8 cellular contexts compared by ENCODE assay signal in the genomic region with DNA sequence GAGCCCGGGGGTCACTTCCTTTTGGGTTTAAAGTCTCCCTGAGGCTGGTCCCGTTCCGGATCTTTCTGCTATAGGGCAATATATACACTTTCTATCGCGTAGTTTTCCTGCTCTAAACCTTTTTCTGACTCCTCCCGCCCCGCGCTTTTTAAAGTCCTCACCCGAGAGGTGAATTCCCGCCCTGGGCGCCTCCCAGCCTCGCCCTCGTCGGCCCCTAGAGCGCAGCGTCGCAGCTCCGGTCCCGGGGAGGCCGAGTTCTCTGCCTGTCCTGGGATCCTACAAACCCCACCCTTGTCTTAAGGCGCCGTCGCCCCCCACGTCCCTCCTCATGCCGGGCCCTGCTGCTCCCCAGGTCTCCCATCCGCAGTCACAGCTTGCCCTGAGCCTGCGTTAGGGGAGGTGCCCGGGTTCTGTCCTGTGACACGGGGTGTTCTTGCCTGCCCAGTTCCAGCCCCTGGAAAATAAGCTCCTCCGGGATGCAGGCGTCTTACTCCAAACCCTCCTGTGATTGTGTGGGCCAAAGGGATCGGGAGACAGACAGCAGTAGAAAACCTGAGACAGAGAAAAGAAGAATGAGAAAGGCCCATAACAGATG. TPM values are rescaled to one million over a fixed set of nuclear protein-coding genes. Genes with fewer than 3 reads are reported as not detected.
DNase-seq lines count a peak whose midpoint lies in the region; ATAC-seq and TF ChIP-seq lines count a peak whose summit lies in the region.

No MANE protein-coding gene starts in this region.

- DNase-seq in DMS 273 treated with DMSO at 0.1 percent for 48 hours (lab: John Stamatoyannopoulos, UW): peak; percentile 36
- no peak for DNase-seq in Jurkat, Clone E6-1 (ENCODE audit: low read depth, low spot score)
- peak; percentile 58 to 68 for DNase-seq in activated T-cell treated with anti-CD3 and anti-CD28 coated beads, Interleukin-2, amount 50 U/mL, for 48 hours
- peak; percentile 5 for DNase-seq in prostate gland (ENCODE audit: low spot score)
- no peak for DNase-seq in iPS-NIHi11 (ENCODE audit: low spot score)
- no peak for DNase-seq in CD1c-positive myeloid dendritic cell (ENCODE audit: extremely low spot score)

- TF ChIP-seq EP300 in gastroesophageal sphincter (IDR thresholded peaks at IDR 0.05): no peak

- no peak for TF ChIP-seq CTCF in gastroesophageal sphincter (IDR thresholded peaks at IDR 0.05)
- no peak for TF ChIP-seq CTCF in prostate gland (IDR thresholded peaks at IDR 0.05)

- no peaks in the 10 kb centered on the region for H3K9me3 ChIP-seq in gastroesophageal sphincter
- no peaks in the 10 kb centered on the region for H3K9me3 ChIP-seq in prostate gland

- H3K4me1 ChIP-seq in gastroesophageal sphincter (peaks cover 0 to 15% (median 0%) of the 10 kb centered on the region in 3 donors), prostate gland (replicated peaks) (peaks cover 4% of the 10 kb centered on the region)

- 1% methylated on average over 21 of the region's 32 CpGs; no CpG with 5 or more reads in 1 of the 2 donors for WGBS in gastroesophageal sphincter (ENCODE audit: low coverage in 1 of 2), 2 donors
- WGBS in prostate gland: 0% methylated on average over 24 of the region's 32 CpGs

- TF ChIP-seq POLR2A in gastroesophageal sphincter (IDR thresholded peaks at IDR 0.05) (no peak), prostate gland (IDR thresholded peaks at IDR 0.05) (no peak)

- H3K27me3 ChIP-seq in gastroesophageal sphincter (no peaks in the 10 kb centered on the region), prostate gland (replicated peaks; ENCODE audit: insufficient read depth) (no peaks in the 10 kb centered on the region)

- intact Hi-C loops in prostate gland (cut with DNase I): loop anchor here (2.0 kb wide), 1 partner anchor 29 kb away; the partner anchor contains the start of gene ZNF765

- H3K4me3 ChIP-seq in Jurkat, Clone E6-1 (ENCODE audit: low read length): peak overlapping the region; percentile 62
- peak overlapping the region; percentile 62 to 81 for H3K4me3 ChIP-seq in gastroesophageal sphincter
- peak overlapping the region; percentile 55 to 65 for H3K4me3 ChIP-seq in prostate gland

- peak overlapping the region; percentile 59 to 81 (median 79) for H3K27ac ChIP-seq in gastroesophageal sphincter
- peak overlapping the region; percentile 73 to 88 for H3K27ac ChIP-seq in prostate gland

- H3K36me3 ChIP-seq in gastroesophageal sphincter: no peaks in the 10 kb centered on the region
- H3K36me3 ChIP-seq in prostate gland: no peaks in the 10 kb centered on the region

- ATAC-seq in GM21423 (IDR thresholded peaks at IDR 0.05; ENCODE audit: unreplicated experiment) (peak; percentile 45), gastroesophageal sphincter (peak; percentile 48)

RNA-seq across cellular contexts. Expression of gene ZNF525, which starts 0.5 kb away (rescaled TPM):
- not detected for polyA plus RNA-seq in Jurkat, Clone E6-1 (2012; ENCODE audit: insufficient read depth, insufficient read length)
- 10 to 100 TPM in 3 of 4 donors, 1 to 10 TPM in 1; 9.2 to 14.5 (median 11.8) TPM for total RNA-seq in gastroesophageal sphincter
- total RNA-seq in prostate gland: 10 to 100 TPM in 1 of 2 donors, 1 to 10 TPM in 1; 7.8 to 20.4 TPM

RNA-seq across cellular contexts. Expression of gene ZNF765, which starts 29.0 kb away (rescaled TPM):
- 4.3 TPM for polyA plus RNA-seq in Jurkat, Clone E6-1 (2012; ENCODE audit: insufficient read depth, insufficient read length)
- total RNA-seq in gastroesophageal sphincter: 10 to 100 TPM in 1 of 4 donors, 1 to 10 TPM in 3; 7.3 to 13.4 (median 8.2) TPM
- total RNA-seq in prostate gland: 10 to 100 TPM; 12.5 to 23.0 TPM

RNA-seq across cellular contexts. Expression of gene ZNF845, which starts 32.4 kb away (rescaled TPM):
- 3.0 TPM for polyA plus RNA-seq in Jurkat, Clone E6-1 (2012; ENCODE audit: insufficient read depth, insufficient read length)
- total RNA-seq in gastroesophageal sphincter (10 to 100 TPM in 2 of 4 donors, 1 to 10 TPM in 2; 5.2 to 11.5 (median 8.6) TPM), prostate gland (1 to 10 TPM; 6.5 to 7.8 TPM)

Comparison
In these comparisons a context has a peak if more than half of its experiments do, and no peak if none do; other contexts are left out.
1. DNase-seq: peak in DMS 273 treated with DMSO at 0.1 percent for 48 hours (single experiment), activated T-cell treated with anti-CD3 and anti-CD28 coated beads, Interleukin-2, amount 50 U/mL, for 48 hours (2 of 2) and prostate gland (single experiment); none in Jurkat, Clone E6-1 (single experiment), iPS-NIHi11 (single experiment) and CD1c-positive myeloid dendritic cell (single experiment).
2. Peak in every context shown above with its lines, with median percentiles within 50 percentile points of each other: H3K4me3 ChIP-seq.